1 cellular context compared by ENCODE assay signal in the genomic region with DNA sequence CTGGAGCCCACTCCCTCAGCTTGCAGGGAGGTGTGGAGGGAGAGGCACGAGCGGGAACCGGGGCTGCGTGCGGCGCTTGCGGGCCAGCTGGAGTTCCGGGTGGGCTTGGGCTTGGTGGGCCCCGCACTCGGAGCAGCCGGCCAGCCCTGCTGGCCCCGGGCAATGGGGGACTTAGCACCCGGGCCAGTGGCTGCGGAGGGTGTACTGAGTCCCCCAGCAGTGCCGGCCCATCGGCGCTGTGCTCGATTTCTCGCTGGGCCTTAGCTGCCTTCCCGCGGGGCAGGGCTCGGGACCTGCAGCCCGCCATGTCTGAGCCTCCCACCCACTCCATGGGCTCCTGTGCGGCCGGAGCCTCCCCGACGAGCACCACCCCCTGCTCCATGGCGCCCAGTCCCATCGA.
DNase-seq lines count a peak whose midpoint lies in the region; FAIRE-seq and TF ChIP-seq lines count a peak whose summit lies in the region.
"Not testable (repeated sequence)": the region's sequence is repeated elsewhere in the genome, so short reads cannot be mapped to it uniquely, and the experiment has no call there.

No MANE protein-coding gene starts in this region.

- H3K9ac ChIP-seq in kidney (ENCODE audit: low read length in 2 of 2) = not testable (repeated sequence)

- not testable (repeated sequence) for H3K27ac ChIP-seq in kidney (ENCODE audit: low read depth in 2 of 2, low read length in 2 of 2)

- not testable (repeated sequence) for H3K4me3 ChIP-seq in kidney (ENCODE audit: low read length in 2 of 2)

- H3K4me1 ChIP-seq in kidney (ENCODE audit: control insufficient read depth in 1 of 2, insufficient read depth in 1 of 2, low read depth in 1 of 2, low read length in 2 of 2) = not testable (repeated sequence)

- DNase-seq in kidney = peak; percentile 55

- intact Hi-C loops in kidney (cut with DNase I) = not testable (repeated sequence)

- not testable (repeated sequence) for H3K36me3 ChIP-seq in kidney (ENCODE audit: control insufficient read depth in 1 of 2, insufficient read depth in 2 of 2, low read length in 2 of 2)

- H3K9me3 ChIP-seq in kidney (ENCODE audit: control insufficient read depth in 1 of 2, low read length in 2 of 2) = not testable (repeated sequence)

- FAIRE-seq in kidney (lab: Jason Lieb, UNC) = not testable (repeated sequence)

- not testable (repeated sequence) for TF ChIP-seq CTCF in kidney (IDR thresholded peaks at IDR 0.05; ENCODE audit: borderline replicate concordance, extremely low read depth, insufficient read depth)
